27 cellular contexts compared by ENCODE assay signal in genomic region chr4:81352476-81352875, GRCh38.
DNase-seq lines count a peak whose midpoint lies in the region; ATAC-seq and TF ChIP-seq lines count a peak whose summit lies in the region.
"Had no signal": no experiment of that assay in that cellular context is flagged by ENCODE, and none has a peak within 500 bp of the region (broad histone marks: within the 10 kb centered on the region; RNA-seq: fewer than 3 reads in every experiment).

No MANE protein-coding gene starts in this region.

- no peak overlapping the region for H3K4me3 ChIP-seq in fibroblast of the aortic adventitia (ENCODE audit: low read depth, low read length)
- H3K4me3 ChIP-seq: BLaER1, gastrocnemius medialis, psoas muscle, sigmoid colon, testis had no signal

- ATAC-seq in GM21619 (IDR thresholded peaks at IDR 0.05; ENCODE audit: unreplicated experiment) (no peak), HG03095 (IDR thresholded peaks at IDR 0.05; ENCODE audit: unreplicated experiment) (no peak)
- ATAC-seq: gastrocnemius medialis; left colon; psoas muscle; stimulated activated naive B cell treated with anti-CD40 and anti-IgM and Interleukin-4, amounts not matched to agents 10 μg/mL and 1 μg/mL and 100 μg/mL, for 72 hours had no signal

- TF ChIP-seq CTCF in fibroblast of the aortic adventitia (IDR thresholded peaks at IDR 0.05; ENCODE audit: insufficient read depth, low read length): no peak

- DNase-seq in EH (ENCODE audit: low read depth) (peak; percentile 26), amniotic epithelial cell (ENCODE audit: low read depth) (peak; percentile 0), fibroblast of the aortic adventitia (ENCODE audit: low read depth) (peak; percentile 57), NCI-H187 treated with DMSO at 0.1 percent for 48 hours (lab: John Stamatoyannopoulos, UW) (no peak), NCI-H187 (lab: John Stamatoyannopoulos, UW) (no peak)
- DNase-seq: activated CD4-positive, alpha-beta T cell treated with anti-CD3 and anti-CD28 coated beads for 1 hour; activated effector memory CD4-positive, alpha-beta T cell treated with anti-CD3 and anti-CD28 coated beads, Interleukin-2, amount 50 U/mL, for 16 hours; brain microvascular endothelial cell; COR-L47; DMS53; gastrocnemius medialis; left colon; mesendoderm; NCI-H1092; NCI-H2029 treated with DMSO at 0.1 percent for 48 hours; NCI-H226; NCI-H69; psoas muscle; Right ventricle myocardium superior; sigmoid colon; stimulated activated CD4-positive, alpha-beta T cell treated with anti-CD3 and anti-CD28 coated beads, Interleukin-4, amount 100 ng/mL, for 4 hours; stimulated activated naive B cell treated with anti-CD40 and anti-IgM and Interleukin-4, amounts not matched to agents 10 μg/mL and 1 μg/mL and 100 μg/mL, for 72 hours; T-helper 2 cell; testis had no signal

Comparison
In these comparisons a context has a peak if more than half of its experiments do, and no peak if none do; other contexts are left out.
1. DNase-seq: peak in EH (single experiment), amniotic epithelial cell (single experiment) and fibroblast of the aortic adventitia (single experiment); none in NCI-H187 treated with DMSO at 0.1 percent for 48 hours (single experiment) and NCI-H187 (0 of 2).